In genomic region chr19:23766951-23767350, GRCh38 we compare ENCODE assay signal across 26 cellular contexts.
"Had no signal": no experiment of that assay in that cellular context is flagged by ENCODE, and none has a peak within 500 bp of the region (broad histone marks: within the 10 kb centered on the region; RNA-seq: fewer than 3 reads in every experiment).

No MANE protein-coding gene starts in this region.

- H3K9me3 ChIP-seq: pancreas, psoas muscle, right lobe of liver, sigmoid colon, stomach, thoracic aorta, thyroid gland, tibial nerve, upper lobe of right lung, uterus had no signal

- H3K4me1 ChIP-seq: psoas muscle, right lobe of liver, thyroid gland, upper lobe of right lung, uterus had no signal

- H3K27ac ChIP-seq: neutrophil, pancreas, psoas muscle, right lobe of liver, sigmoid colon, stomach, thoracic aorta, thyroid gland, tibial nerve, upper lobe of right lung, uterus had no signal

- H3K4me3 ChIP-seq: pancreas, psoas muscle, right lobe of liver, sigmoid colon, stomach, thoracic aorta, thyroid gland, tibial nerve, upper lobe of right lung, uterus had no signal

- H3K9me3 Mint-ChIP-seq: natural killer cell; stimulated activated effector memory CD8-positive, alpha-beta T cell treated with anti-CD3 and anti-CD28 coated beads, Interleukin-12 subunit alpha, Interleukin-12 subunit beta, amount 100 ng/mL, for 72 hours; stimulated activated naive B cell treated with anti-CD40 and anti-IgM and Interleukin-4, amounts not matched to agents 10 μg/mL and 1 μg/mL and 100 μg/mL, for 72 hours; stimulated activated naive CD8-positive, alpha-beta T cell treated with anti-CD3 and anti-CD28 coated beads, Interleukin-15, Interleukin-2, amounts not matched to agents 100 ng/mL and 50 ng/mL, for 24 hours had no signal

- H3K27me3 ChIP-seq: pancreas, right lobe of liver, sigmoid colon, stomach, thyroid gland, upper lobe of right lung, uterus had no signal

- H3K27me3 Mint-ChIP-seq: naive thymus-derived CD4-positive, alpha-beta T cell; stimulated activated naive B cell treated with anti-CD40 and anti-IgM and Interleukin-4, amounts not matched to agents 10 μg/mL and 1 μg/mL and 100 μg/mL, for 72 hours; stimulated activated naive CD8-positive, alpha-beta T cell treated with anti-CD3 and anti-CD28 coated beads, Interleukin-15, Interleukin-2, amounts not matched to agents 100 ng/mL and 50 ng/mL, for 24 hours; type B pancreatic cell had no signal

- ATAC-seq: naive thymus-derived CD4-positive, alpha-beta T cell; natural killer cell; pancreas; psoas muscle; right cardiac atrium; right lobe of liver; stimulated activated effector memory CD8-positive, alpha-beta T cell treated with anti-CD3 and anti-CD28 coated beads, Interleukin-12 subunit alpha, Interleukin-12 subunit beta, amount 100 ng/mL, for 72 hours; stimulated activated naive B cell treated with anti-CD40 and anti-IgM and Interleukin-4, amounts not matched to agents 10 μg/mL and 1 μg/mL and 100 μg/mL, for 72 hours; upper lobe of right lung had no signal

- H3K4me3 Mint-ChIP-seq: naive thymus-derived CD4-positive, alpha-beta T cell; natural killer cell; nephron; stimulated activated effector memory CD8-positive, alpha-beta T cell treated with anti-CD3 and anti-CD28 coated beads, Interleukin-12 subunit alpha, Interleukin-12 subunit beta, amount 100 ng/mL, for 72 hours; stimulated activated naive B cell treated with anti-CD40 and anti-IgM and Interleukin-4, amounts not matched to agents 10 μg/mL and 1 μg/mL and 100 μg/mL, for 72 hours; stimulated activated naive CD8-positive, alpha-beta T cell treated with anti-CD3 and anti-CD28 coated beads, Interleukin-15, Interleukin-2, amounts not matched to agents 100 ng/mL and 50 ng/mL, for 24 hours; type B pancreatic cell had no signal

- H3K36me3 ChIP-seq: neutrophil, pancreas, right lobe of liver, sigmoid colon, thoracic aorta, thyroid gland, tibial nerve, upper lobe of right lung, uterus had no signal

- DNase-seq: naive thymus-derived CD4-positive, alpha-beta T cell; natural killer cell; nucleus accumbens; pancreas; psoas muscle; right cardiac atrium; right lobe of liver; sigmoid colon; small intestine; stimulated activated CD4-positive, alpha-beta T cell treated with anti-CD3 and anti-CD28 coated beads, Interleukin-15, amount 100 ng/mL, for 24 hours; stimulated activated CD4-positive, alpha-beta T cell treated with anti-CD3 and anti-CD28 coated beads, Interleukin-2, amount 100 ng/mL, for 24 hours; stimulated activated CD4-positive, alpha-beta T cell treated with anti-CD3 and anti-CD28 coated beads, Interleukin-2, amount 100 ng/mL, for 48 hours; stimulated activated CD4-positive, alpha-beta T cell treated with anti-CD3 and anti-CD28 coated beads, Interleukin-4, amount 100 ng/mL, for 24 hours; stimulated activated naive B cell treated with anti-CD40 and anti-IgM and Interleukin-4, amounts not matched to agents 10 μg/mL and 1 μg/mL and 100 μg/mL, for 72 hours; stimulated activated naive CD4-positive, alpha-beta T cell treated with Interleukin-2 at 50 U/mL for 16 hours; stomach; thyroid gland; upper lobe of right lung; uterus had no signal

- H3K36me3 Mint-ChIP-seq: natural killer cell; stimulated activated effector memory CD8-positive, alpha-beta T cell treated with anti-CD3 and anti-CD28 coated beads, Interleukin-12 subunit alpha, Interleukin-12 subunit beta, amount 100 ng/mL, for 72 hours had no signal

- H3K27ac Mint-ChIP-seq: naive thymus-derived CD4-positive, alpha-beta T cell; natural killer cell; nephron; stimulated activated effector memory CD8-positive, alpha-beta T cell treated with anti-CD3 and anti-CD28 coated beads, Interleukin-12 subunit alpha, Interleukin-12 subunit beta, amount 100 ng/mL, for 72 hours; stimulated activated naive B cell treated with anti-CD40 and anti-IgM and Interleukin-4, amounts not matched to agents 10 μg/mL and 1 μg/mL and 100 μg/mL, for 72 hours; stimulated activated naive CD8-positive, alpha-beta T cell treated with anti-CD3 and anti-CD28 coated beads, Interleukin-15, Interleukin-2, amounts not matched to agents 100 ng/mL and 50 ng/mL, for 24 hours; type B pancreatic cell had no signal

- FAIRE-seq: pancreas, small intestine had no signal
